In genomic region chr7:107463139-107464078, GRCh38 we compare ENCODE assay signal across 9 cellular contexts. TPM values are rescaled to one million over a fixed set of nuclear protein-coding genes. Genes with fewer than 3 reads are reported as not detected.
DNase-seq lines count a peak whose midpoint lies in the region; ATAC-seq, FAIRE-seq and TF ChIP-seq lines count a peak whose summit lies in the region.
"Had no signal": no experiment of that assay in that cellular context is flagged by ENCODE, and none has a peak within 500 bp of the region (broad histone marks: within the 10 kb centered on the region; RNA-seq: fewer than 3 reads in every experiment).

No MANE protein-coding gene starts in this region.

- POLR2A ChIA-PET in CD4-positive, alpha-beta memory T cell (lab: Charles Lee; ENCODE audit: partially characterized antibody): interaction anchor here (1.0 to 1.6 kb wide), 4 partner anchors 295 to 418 kb away, joined by 3 to 5 read pairs (median 5); partner anchors contain the start of gene HBP1
- POLR2A ChIA-PET in HepG2 (lab: Yijun Ruan, JAX): no interaction called here

- in situ Hi-C loops in HepG2 (cut with HindIII; ENCODE audit: extremely low pct_ligation_motif_present, low pct_unique_long_range_greater_than_20kb): loop anchor here (25.0 kb wide), 1 partner anchor 399 kb away; no protein-coding TSS in a partner anchor

- TF ChIP-seq CTCF in HepG2 (CRISPR knock-in tag; IDR thresholded peaks at IDR 0.05): peak; percentile 82

- no peak overlapping the region for H3K9ac ChIP-seq in HepG2 (ENCODE audit: insufficient read depth, low read depth, low read length)

- H4K20me1 ChIP-seq in HepG2 (ENCODE audit: insufficient read depth, low read length): no peaks in the 10 kb centered on the region

- peak; percentile 74 for TF ChIP-seq RAD21 in HepG2 (CRISPR knock-in tag; IDR thresholded peaks at IDR 0.05)

- H3K9me3 Mint-ChIP-seq in CD4-positive, alpha-beta memory T cell: no peaks in the 10 kb centered on the region
- H3K9me3 Mint-ChIP-seq: IgD-negative memory B cell had no signal

- H2AFZ ChIP-seq in HepG2 (ENCODE audit: low read length): no peak overlapping the region

- peak; percentile 71 for FAIRE-seq in HepG2 (lab: Jason Lieb, UNC)

- H3K27ac Mint-ChIP-seq in CD4-positive, alpha-beta memory T cell: peak overlapping the region in 3 of 7 donors; percentile 6 to 55 (median 17)
- H3K27ac Mint-ChIP-seq: IgD-negative memory B cell had no signal

- no TSS peak for BruUV-seq in HepG2 (replicated peaks; lab: Mats Ljungman, UMichigan)

- H3K4me1 ChIP-seq in CD4-positive, alpha-beta memory T cell (ENCODE audit: insufficient read depth, low read length): no peaks in the 10 kb centered on the region
- no peaks in the 10 kb centered on the region for H3K4me1 ChIP-seq in HepG2 (ENCODE audit: insufficient read depth, low read length)

- H3K36me3 ChIP-seq in CD4-positive, alpha-beta memory T cell (ENCODE audit: insufficient read depth, low read length): no peaks in the 10 kb centered on the region
- H3K36me3 ChIP-seq in HepG2 (replicated peaks in 1 of 2; ENCODE audit: control insufficient read depth in 1 of 2, insufficient read depth in 2 of 2, low read length in 2 of 2): 0 out of 5 replicates have a peak, but pooled peaks cover 0 to 1% of the 10 kb centered on the region in 2 experiments

- CTCF ChIA-PET in CD4-positive, alpha-beta memory T cell (lab: Charles Lee; ENCODE audit: partially characterized antibody): interaction anchor here (0.6 to 3.8 kb wide), 29 partner anchors 9 to 1034 kb away, joined by 3 to 76 read pairs (median 4); partner anchors contain the start of genes CBLL1 and DLD
- CTCF ChIA-PET in HepG2 (lab: Yijun Ruan, JAX; ENCODE audit: low intra/inter-chr PET ratio, low total read pairs): interaction anchor here (2.3 to 2.8 kb wide), 2 partner anchors 262 to 416 kb away, joined by 10 to 16 read pairs; no protein-coding TSS in a partner anchor

- TF ChIP-seq EP300 in HepG2 (IDR thresholded peaks at IDR 0.05; ENCODE audit: low read depth in 2 of 2, low read length in 2 of 2): no peak
- no peak for TF ChIP-seq EP300 in HepG2 (CRISPR knock-in tag; IDR thresholded peaks at IDR 0.05; ENCODE audit: borderline replicate concordance)

- H3K4me1 Mint-ChIP-seq in CD4-positive, alpha-beta memory T cell: peaks cover 0 to 5% (median under 1%) of the 10 kb centered on the region in 4 donors

- H3K36me3 Mint-ChIP-seq in CD4-positive, alpha-beta memory T cell: peaks cover 13% of the 10 kb centered on the region in 2 donors

- no peak overlapping the region for H3K27ac ChIP-seq in CD4-positive, alpha-beta memory T cell (ENCODE audit: low read depth, low read length)
- no peak overlapping the region for H3K27ac ChIP-seq in HepG2 (ENCODE audit: extremely low read length, insufficient read depth, low read length)

- H3K4me3 ChIP-seq in CD4-positive, alpha-beta memory T cell (ENCODE audit: low read length in 2 of 2): no peak overlapping the region
- H3K4me3 ChIP-seq in HepG2 (replicated peaks in 1 of 3; ENCODE audit: insufficient read depth in 1 of 3, low read depth in 2 of 3, low read length in 3 of 3): no peak overlapping the region

- peak; percentile 36 to 51 (median 46) for DNase-seq in CD4-positive, alpha-beta memory T cell
- DNase-seq in NCI-H2171 (lab: John Stamatoyannopoulos, UW): peak; percentile 29
- DNase-seq in activated CD4-positive, alpha-beta T cell treated with anti-CD3 and anti-CD28 coated beads for 1 hour: peak; percentile 17
- DNase-seq in ecto neural progenitor cell (ENCODE audit: low spot score): peak; percentile 46
- peak; percentile 52 for DNase-seq in HepG2 (ENCODE audit: low spot score)
- peak; percentile 18 for DNase-seq in stimulated activated CD8-positive, alpha-beta memory T cell treated with anti-CD3 and anti-CD28 coated beads, Interleukin-12 subunit alpha, Interleukin-12 subunit beta, amount 100 ng/mL, for 1 hour (ENCODE audit: low read depth)

- WGBS in HepG2 (ENCODE audit: low lambda C conversion rate): 88% methylated on average over 6 of the region's 6 CpGs

- H3K4me3 Mint-ChIP-seq in CD4-positive, alpha-beta memory T cell: no peak overlapping the region
- H3K4me3 Mint-ChIP-seq: IgD-negative memory B cell had no signal

- H3K27me3 Mint-ChIP-seq in CD4-positive, alpha-beta memory T cell: no peaks in the 10 kb centered on the region
- H3K27me3 Mint-ChIP-seq: IgD-negative memory B cell had no signal

- no peak overlapping the region for H3K4me2 ChIP-seq in HepG2 (ENCODE audit: low read depth, low read length)

- H3K9me3 ChIP-seq in CD4-positive, alpha-beta memory T cell (ENCODE audit: control insufficient read depth in 1 of 2, low read length in 2 of 2): no peaks in the 10 kb centered on the region
- H3K9me3 ChIP-seq in HepG2 (ENCODE audit: low read length): no peaks in the 10 kb centered on the region

- H3K27me3 ChIP-seq in CD4-positive, alpha-beta memory T cell (ENCODE audit: insufficient read depth, low read length): no peaks in the 10 kb centered on the region
- no peaks in the 10 kb centered on the region for H3K27me3 ChIP-seq in HepG2 (ENCODE audit: control insufficient read depth in 1 of 2, insufficient read depth in 2 of 2, low read length in 2 of 2)

- intact Hi-C loops in CD4-positive, alpha-beta memory T cell (cut with micrococcal nuclease): loop anchor here (1.0 to 5.0 kb wide), 4 partner anchors 262 to 683 kb away; no protein-coding TSS in a partner anchor
- intact Hi-C loops in HepG2 (cut with micrococcal nuclease; ENCODE audit: unreplicated experiment): loop anchor here (1.0 to 10.0 kb wide), 4 partner anchors 262 to 681 kb away; no protein-coding TSS in a partner anchor

- no peaks in the 10 kb centered on the region for H3K79me2 ChIP-seq in HepG2 (ENCODE audit: insufficient read depth, low read length)

- ATAC-seq in GM21576 (IDR thresholded peaks at IDR 0.05; ENCODE audit: unreplicated experiment): peak; percentile 63
- ATAC-seq in HepG2: peak; percentile 94
- ATAC-seq in HG02588 (IDR thresholded peaks at IDR 0.05; ENCODE audit: unreplicated experiment): no peak

- TF ChIP-seq POLR2A in HepG2 (IDR thresholded peaks at IDR 0.05; ENCODE audit: insufficient read depth in 1 of 2, low read depth in 2 of 2, low read length in 2 of 2): no peak

TF ChIP-seq in HepG2, 621 proteins besides CTCF, POLR2A, EP300 and RAD21:
- 0 out of 2 replicates have a peak, but pooled peaks have one; percentile 18 for TF ChIP-seq SAP130 (CRISPR knock-in tag; IDR thresholded peaks at IDR 0.05; ENCODE audit: low read depth)
- peak; percentile 78 for TF ChIP-seq SMC3 (IDR thresholded peaks at IDR 0.05; ENCODE audit: low read length)
- TF ChIP-seq NFE2L2 (IDR thresholded peaks at IDR 0.05; ENCODE audit: low read length): peak; percentile 65; the same call in 1 of the 2 replicates
- TF ChIP-seq MXD4 (CRISPR knock-in tag; IDR thresholded peaks at IDR 0.05): no peak
- peak; percentile 89 for TF ChIP-seq STAG1 (CRISPR knock-in tag; IDR thresholded peaks at IDR 0.05)
TF ChIP-seq in HepG2: peak in this region for 4.

RNA-seq across cellular contexts. Expression of gene GPR22, which starts 6.4 kb away (rescaled TPM):
- total RNA-seq in CD4-positive, alpha-beta memory T cell: not detected
- under 1 TPM; 0.12 to 0.98 TPM for polyA plus RNA-seq in CD4-positive, alpha-beta memory T cell
- total RNA-seq in HepG2 (2016; rRNA removed; fragmentation: Illumina TruSeq; extraction: Trizol): not detected in 2 replicates
- total RNA-seq in HepG2 (2016; cell fraction: cytosol; rRNA removed; fragmentation: Illumina TruSeq; extraction: Trizol; ENCODE audit: low read depth): not detected in 2 replicates
- not detected in 2 replicates for total RNA-seq in HepG2 (2016; cell fraction: insoluble cytoplasmic fraction; rRNA removed; fragmentation: Illumina TruSeq; extraction: Trizol)
- total RNA-seq in HepG2 (2016; cell fraction: membrane; rRNA removed; fragmentation: Illumina TruSeq; extraction: Trizol): not detected in 2 replicates
- not detected in 2 replicates for total RNA-seq in HepG2 (2016; cell fraction: nucleus; rRNA removed; fragmentation: Illumina TruSeq; extraction: Trizol)
- polyA plus RNA-seq in HepG2 (2011; rRNA removed): not detected in 2 replicates
- polyA plus RNA-seq in HepG2 (2011; cell fraction: cytosol; rRNA removed): not detected in 2 replicates
- not detected in 2 replicates for polyA plus RNA-seq in HepG2 (2011; cell fraction: nucleus; rRNA removed)
- polyA plus RNA-seq in HepG2 (2012): 0.11 TPM in 1 of 2 replicates, not detected in the other
- not detected in 2 replicates for polyA plus RNA-seq in HepG2 (2016; cell fraction: cytosol; fragmentation: Illumina TruSeq; extraction: Trizol; ENCODE audit: low read depth)
- not detected in 2 replicates for polyA plus RNA-seq in HepG2 (2016; cell fraction: insoluble cytoplasmic fraction; fragmentation: Illumina TruSeq; extraction: Trizol; ENCODE audit: low read depth)
- polyA plus RNA-seq in HepG2 (2016; cell fraction: membrane; fragmentation: Illumina TruSeq; extraction: Trizol; ENCODE audit: low read depth): not detected in 2 replicates
- polyA plus RNA-seq in HepG2 (2016; cell fraction: nucleus; fragmentation: Illumina TruSeq; extraction: Trizol; ENCODE audit: insufficient read depth, low read depth): not detected in 2 replicates
- polyA minus RNA-seq in HepG2 (2011; rRNA and poly(A)+ RNA removed; ENCODE audit: low replicate concordance): not detected in 2 replicates
- not detected in 2 replicates for polyA minus RNA-seq in HepG2 (2011; cell fraction: cytosol; rRNA and poly(A)+ RNA removed)
- polyA minus RNA-seq in HepG2 (2011; cell fraction: nucleus; rRNA and poly(A)+ RNA removed): 0.26 TPM in 1 of 2 replicates, not detected in the other
- polyA plus RNA-seq: IgD-negative memory B cell had no signal
